In genomic region chr1:31417148-31417547, GRCh38 we compare ENCODE assay signal across 1 cellular context.
TF ChIP-seq lines count a peak whose summit lies in the region.

No MANE protein-coding gene starts in this region.

TF ChIP-seq in HepG2, 621 proteins besides CTCF, POLR2A, EP300 and RAD21 (continued from another document and continues in another):
- TF ChIP-seq ZNF281 (CRISPR knock-in tag; IDR thresholded peaks at IDR 0.05; ENCODE audit: borderline replicate concordance), result peak; percentile 96
- TF ChIP-seq ZBTB42 (CRISPR knock-in tag; IDR thresholded peaks at IDR 0.05), result no peak
- TF ChIP-seq ZNF552 (CRISPR knock-in tag; IDR thresholded peaks at IDR 0.05; ENCODE audit: borderline replicate concordance), result no peak
- TF ChIP-seq CSRNP1 (CRISPR knock-in tag; IDR thresholded peaks at IDR 0.05), result 0 out of 2 replicates have a peak, but pooled peaks have one; percentile 42
- TF ChIP-seq CENPX (CRISPR knock-in tag; IDR thresholded peaks at IDR 0.05), result no peak
- TF ChIP-seq IRF9 (CRISPR knock-in tag; IDR thresholded peaks at IDR 0.05; ENCODE audit: borderline replicate concordance), result no peak
- no peak for TF ChIP-seq GZF1 (CRISPR knock-in tag; IDR thresholded peaks at IDR 0.05)
- TF ChIP-seq TAF1 (CRISPR knock-in tag; IDR thresholded peaks at IDR 0.05), result no peak
- TF ChIP-seq ZNF543 (CRISPR knock-in tag; IDR thresholded peaks at IDR 0.05), result no peak
- peak; percentile 88 for TF ChIP-seq TCF7 (IDR thresholded peaks at IDR 0.05; ENCODE audit: low read depth)
- TF ChIP-seq EHMT2 (IDR thresholded peaks at IDR 0.05; ENCODE audit: borderline replicate concordance, low read depth, low read length), result no peak; the same call in 1 of the 2 replicates
- no peak for TF ChIP-seq SSRP1 (CRISPR knock-in tag; IDR thresholded peaks at IDR 0.05)
- TF ChIP-seq ZNF382 (CRISPR knock-in tag; IDR thresholded peaks at IDR 0.05; ENCODE audit: borderline replicate concordance), result no peak
- peak; percentile 88 for TF ChIP-seq MIXL1 (CRISPR knock-in tag; IDR thresholded peaks at IDR 0.05)
- no peak for TF ChIP-seq HNRNPH1 (optimal IDR thresholded peaks at IDR 0.05; ENCODE audit: low read depth, low read length)
- TF ChIP-seq HIC2 (CRISPR knock-in tag; IDR thresholded peaks at IDR 0.05; ENCODE audit: low read depth), result peak; percentile 93
- no peak for TF ChIP-seq ZNF839 (CRISPR knock-in tag; IDR thresholded peaks at IDR 0.05; ENCODE audit: borderline replicate concordance)
- no peak for TF ChIP-seq MLLT10 (CRISPR knock-in tag; IDR thresholded peaks at IDR 0.05)
- TF ChIP-seq ZNF569 (CRISPR knock-in tag; IDR thresholded peaks at IDR 0.05; ENCODE audit: borderline replicate concordance), result no peak
- TF ChIP-seq SNAPC5 (CRISPR knock-in tag; IDR thresholded peaks at IDR 0.05; ENCODE audit: borderline replicate concordance), result no peak
- TF ChIP-seq RFX5 (IDR thresholded peaks at IDR 0.05; ENCODE audit: low read depth, low read length), result no peak
- TF ChIP-seq BHLHE40 (IDR thresholded peaks at IDR 0.05; ENCODE audit: low read length), result peak; percentile 5; the same call in 1 of the 2 replicates
- no peak for TF ChIP-seq ZBTB43 (CRISPR knock-in tag; conservative IDR thresholded peaks at IDR 0.05)
- no peak for TF ChIP-seq ZC3H4 (CRISPR knock-in tag; IDR thresholded peaks at IDR 0.05; ENCODE audit: borderline replicate concordance)
- no peak for TF ChIP-seq CENPT (CRISPR knock-in tag; IDR thresholded peaks at IDR 0.05; ENCODE audit: low read depth)
- no peak for TF ChIP-seq ZNF891 (CRISPR knock-in tag; IDR thresholded peaks at IDR 0.05)
- peak; percentile 51; the same call in 1 of the 2 replicates for TF ChIP-seq ZMYM3 (CRISPR knock-in tag; IDR thresholded peaks at IDR 0.05)
- no peak for TF ChIP-seq NCOA5 (CRISPR knock-in tag; IDR thresholded peaks at IDR 0.05)
- TF ChIP-seq RARG (CRISPR knock-in tag; IDR thresholded peaks at IDR 0.05; ENCODE audit: low read depth), result no peak
- TF ChIP-seq THRA (CRISPR knock-in tag; IDR thresholded peaks at IDR 0.05; ENCODE audit: borderline replicate concordance), result peak; percentile 96
- no peak for TF ChIP-seq ZNF790 (CRISPR knock-in tag; IDR thresholded peaks at IDR 0.05; ENCODE audit: borderline replicate concordance)
- TF ChIP-seq FOXP4 (CRISPR knock-in tag; IDR thresholded peaks at IDR 0.05), result peak; percentile 89
- no peak for TF ChIP-seq NFIB (CRISPR knock-in tag; IDR thresholded peaks at IDR 0.05; ENCODE audit: borderline replicate concordance)
- no peak for TF ChIP-seq ZNF556 (CRISPR knock-in tag; IDR thresholded peaks at IDR 0.05; ENCODE audit: borderline replicate concordance)
- TF ChIP-seq SP2 (CRISPR knock-in tag; IDR thresholded peaks at IDR 0.05), result no peak
- TF ChIP-seq ZNF770 (CRISPR knock-in tag; IDR thresholded peaks at IDR 0.05), result no peak; the same call in 1 of the 2 replicates
- peak; percentile 69; the same call in 1 of the 2 replicates for TF ChIP-seq ZNF878 (CRISPR knock-in tag; IDR thresholded peaks at IDR 0.05)
- TF ChIP-seq ZNF850 (CRISPR knock-in tag; conservative IDR thresholded peaks at IDR 0.05), result no peak
- TF ChIP-seq TRIM24 (CRISPR knock-in tag; IDR thresholded peaks at IDR 0.05), result peak; percentile 60; the same call in 1 of the 2 replicates
- 0 out of 2 replicates have a peak, but pooled peaks have one; percentile 6 for TF ChIP-seq MAZ (IDR thresholded peaks at IDR 0.05; ENCODE audit: borderline replicate concordance, low read depth, low read length)
- TF ChIP-seq MAZ (CRISPR knock-in tag; IDR thresholded peaks at IDR 0.05; ENCODE audit: low read depth), result no peak
- TF ChIP-seq ZNF710 (CRISPR knock-in tag; IDR thresholded peaks at IDR 0.05; ENCODE audit: borderline replicate concordance), result peak; percentile 79
- no peak for TF ChIP-seq TFDP1 (CRISPR knock-in tag; IDR thresholded peaks at IDR 0.05; ENCODE audit: borderline replicate concordance)
- peak; percentile 64 for TF ChIP-seq SP5 (CRISPR knock-in tag; IDR thresholded peaks at IDR 0.05; ENCODE audit: borderline replicate concordance, low read depth)
